8 cellular contexts compared by ENCODE assay signal in the genomic region with DNA sequence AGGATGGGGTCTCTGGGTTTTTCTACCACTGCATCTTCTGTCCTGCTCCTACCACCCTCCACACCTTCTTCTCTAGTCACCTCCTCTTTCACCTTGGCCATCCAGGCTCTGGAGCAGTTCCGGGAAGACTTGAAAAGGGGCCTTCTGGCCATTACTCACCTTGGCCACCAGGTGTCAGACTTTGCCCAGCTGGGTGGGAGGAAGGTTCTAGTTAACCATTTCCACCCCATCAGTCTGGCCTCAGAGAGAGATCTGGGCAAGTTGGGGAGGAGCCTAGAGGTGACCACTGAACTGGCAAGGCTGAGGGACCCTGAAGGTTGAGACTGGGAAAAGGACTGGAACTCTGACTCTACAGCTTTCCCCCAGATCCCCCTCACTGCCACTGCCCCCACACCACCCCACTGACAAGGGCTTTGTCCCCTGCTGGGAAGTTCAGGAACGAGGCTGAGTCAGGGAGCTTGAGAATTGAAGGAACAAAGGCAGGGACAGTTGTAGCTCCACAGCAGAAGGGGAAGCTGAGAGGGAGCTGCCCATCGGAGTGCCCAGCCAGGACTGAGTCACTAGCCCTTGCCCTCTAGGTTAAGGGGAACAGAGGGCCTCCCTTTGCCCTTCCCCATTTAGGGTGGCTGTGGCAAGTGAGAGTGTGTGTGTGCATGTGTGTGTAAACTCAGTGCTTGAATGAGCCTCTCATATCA. TPM values are rescaled to one million over a fixed set of nuclear protein-coding genes. Genes with fewer than 3 reads are reported as not detected.
DNase-seq lines count a peak whose midpoint lies in the region; ATAC-seq and TF ChIP-seq lines count a peak whose summit lies in the region.

No MANE protein-coding gene starts in this region.

- no peaks in the 10 kb centered on the region for H3K36me3 Mint-ChIP-seq in osteocyte (ENCODE audit: unreplicated experiment)

- H3K4me1 ChIP-seq in KMS-11 (ENCODE audit: low read depth, poor library complexity, severe bottlenecking): peaks cover 41% of the 10 kb centered on the region
- H3K4me1 ChIP-seq in RWPE2 (ENCODE audit: insufficient read depth, poor library complexity, severe bottlenecking): peaks cover 34% of the 10 kb centered on the region

- no peaks in the 10 kb centered on the region for H3K9me3 Mint-ChIP-seq in osteocyte (ENCODE audit: unreplicated experiment)

- no peaks in the 10 kb centered on the region for H3K79me2 ChIP-seq in KMS-11 (ENCODE audit: insufficient read depth, low read depth)

- H3K27ac ChIP-seq in KMS-11 (no peak overlapping the region), RWPE2 (ENCODE audit: poor library complexity, severe bottlenecking) (peak overlapping the region; percentile 95)

- H3K4me3 Mint-ChIP-seq in osteocyte (ENCODE audit: unreplicated experiment): peak overlapping the region; percentile 7

- H3K36me3 ChIP-seq in KMS-11 (ENCODE audit: insufficient read depth) (no peaks in the 10 kb centered on the region), RWPE2 (ENCODE audit: low read depth) (no peaks in the 10 kb centered on the region)

- peaks cover 59% of the 10 kb centered on the region for H3K4me1 Mint-ChIP-seq in osteocyte (ENCODE audit: unreplicated experiment)

- 0 out of 3 replicates have a peak, but pooled peaks have one; percentile 8 for ATAC-seq in RWPE2 (ENCODE audit: low read depth)
- ATAC-seq in HG03097 (IDR thresholded peaks at IDR 0.05; ENCODE audit: low FRiP score, unreplicated experiment): no peak

- no peaks in the 10 kb centered on the region for H3K9me3 ChIP-seq in RWPE2 (ENCODE audit: severe bottlenecking)

- no peaks in the 10 kb centered on the region for H3K27me3 Mint-ChIP-seq in osteocyte (ENCODE audit: unreplicated experiment)

- peak overlapping the region; percentile 83 for H3K4me2 ChIP-seq in KMS-11

- peak overlapping the region; percentile 5; the same call in 1 of the 2 replicates for H3K9ac ChIP-seq in KMS-11

- H3K27me3 ChIP-seq in KMS-11 (ENCODE audit: insufficient read depth, low read depth): no peaks in the 10 kb centered on the region
- no peaks in the 10 kb centered on the region for H3K27me3 ChIP-seq in RWPE2 (ENCODE audit: insufficient read depth, poor library complexity, severe bottlenecking)

- no peaks in the 10 kb centered on the region for H4K20me1 ChIP-seq in KMS-11 (ENCODE audit: insufficient read depth)

- TF ChIP-seq CTCF in KMS-11 (conservative IDR thresholded peaks at IDR 0.05; ENCODE audit: low read depth, low read length) (peak; percentile 94), RWPE2 (IDR thresholded peaks at IDR 0.05; ENCODE audit: poor library complexity, severe bottlenecking) (peak; percentile 94), osteocyte (IDR thresholded peaks at IDR 0.05) (peak; percentile 94)

- peak; percentile 91 for DNase-seq in DMS53 (lab: John Stamatoyannopoulos, UW)
- no peak for DNase-seq in RWPE2 (ENCODE audit: low spot score)
- DNase-seq in activated gamma-delta T cell treated with anti-CD3 and anti-CD28 coated beads, Interleukin-2, amount 50 U/mL, for 16 hours (ENCODE audit: low read depth): peak; percentile 51
- peak; percentile 71 for DNase-seq in foreskin melanocyte
- DNase-seq in osteocyte (ENCODE audit: extremely low spot score, unreplicated experiment): no peak
- peak; percentile 79 for DNase-seq in ureter (ENCODE audit: low spot score)

- peak overlapping the region; percentile 96 for H3K27ac Mint-ChIP-seq in osteocyte (ENCODE audit: unreplicated experiment)

- peak overlapping the region; percentile 60; the same call in 1 of the 2 replicates for H2AFZ ChIP-seq in KMS-11 (ENCODE audit: low read depth)

- H3K4me3 ChIP-seq in KMS-11 (IDR thresholded peaks at IDR 0.05; ENCODE audit: insufficient read depth, low read depth, low read length) (no peak overlapping the region), RWPE2 (ENCODE audit: severe bottlenecking) (no peak overlapping the region)

RNA-seq across cellular contexts. Expression of gene POLD4, which starts 3.7 kb away (rescaled TPM):
- total RNA-seq in osteocyte (53.2 and 64.0 TPM in 2 replicates), ureter (57.9 TPM)

RNA-seq across cellular contexts. Expression of gene CLCF1, which starts 16.4 kb away (rescaled TPM):
- total RNA-seq in osteocyte (7.2 and 7.8 TPM in 2 replicates), ureter (1.4 TPM)

RNA-seq across cellular contexts. Expression of gene RAD9A, which starts 34.8 kb away (rescaled TPM):
- total RNA-seq in osteocyte: 18.5 TPM in 2 replicates
- 26.1 TPM for total RNA-seq in ureter

RNA-seq across cellular contexts. Expression of gene PPP1CA, which starts 44.6 kb away (rescaled TPM):
- total RNA-seq in osteocyte: 132 and 140 TPM in 2 replicates
- 124 TPM for total RNA-seq in ureter

RNA-seq across cellular contexts. Expression of gene TBC1D10C, which starts 46.9 kb away (rescaled TPM):
- total RNA-seq in osteocyte (not detected in 2 replicates), ureter (3.6 TPM)

Comparison
In these comparisons a context has a peak if more than half of its experiments do, and no peak if none do; other contexts are left out.
1. DNase-seq: peak in DMS53 (single experiment), activated gamma-delta T cell treated with anti-CD3 and anti-CD28 coated beads, Interleukin-2, amount 50 U/mL, for 16 hours (single experiment), foreskin melanocyte (single experiment) and ureter (single experiment); none in RWPE2 (single experiment) and osteocyte (single experiment).
2. Peak in every context shown above with its lines, with median percentiles within 50 percentile points of each other: CTCF ChIP-seq.